9 cellular contexts compared by ENCODE assay signal in the genomic region with DNA sequence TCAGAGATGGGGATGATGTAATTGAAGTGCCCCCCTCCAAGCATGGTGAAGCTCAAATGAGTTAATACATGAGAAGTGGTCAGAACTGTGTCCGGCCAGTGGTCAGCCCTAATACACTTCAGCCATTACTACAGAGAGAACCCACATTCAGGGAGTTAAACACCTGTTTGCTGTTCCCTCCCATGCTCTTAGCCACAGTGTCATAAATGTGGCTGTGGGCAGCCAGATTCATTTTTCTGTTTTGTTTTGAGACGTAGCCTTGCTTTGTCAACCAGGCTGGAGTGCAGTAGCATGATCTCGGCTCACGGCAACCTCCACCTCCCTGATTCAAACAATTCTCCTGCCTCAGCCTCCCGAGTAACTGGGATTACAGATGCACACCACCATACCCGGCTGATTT.
"Had no signal": no experiment of that assay in that cellular context is flagged by ENCODE, and none has a peak within 500 bp of the region (broad histone marks: within the 10 kb centered on the region; RNA-seq: fewer than 3 reads in every experiment).

No MANE protein-coding gene starts in this region.

- H3K9ac ChIP-seq: GM23248 had no signal

- H3K4me2 ChIP-seq: GM23338 had no signal

- DNase-seq: GM23248, GOT3, H7, H9, HCEC 1CT, HFFc6 had no signal

- H2AFZ ChIP-seq: GM23248, GM23338 had no signal

- ATAC-seq: GM23338, HCT116 had no signal

- H3K4me3 ChIP-seq: GM23248, GM23338, HAP-1 had no signal

- H3K27ac ChIP-seq: GM23248 had no signal

- H3K27ac Mint-ChIP-seq: GM23338, H9, HFFc6 had no signal

- H3K4me1 ChIP-seq: HAP-1 had no signal

- H3K4me1 Mint-ChIP-seq: GM23338 had no signal

- H3K9me3 ChIP-seq: HAP-1 had no signal

- H3K36me3 ChIP-seq: HAP-1 had no signal

- H3K4me3 Mint-ChIP-seq: GM23338, H9, HFFc6 had no signal
